Comparison of ENCODE assay signal across 38 cellular contexts in genomic region chr14:105442834-105443233, GRCh38. TPM values are rescaled to one million over a fixed set of nuclear protein-coding genes. Genes with fewer than 3 reads are reported as not detected.
"Had no signal": no experiment of that assay in that cellular context is flagged by ENCODE, and none has a peak within 500 bp of the region (broad histone marks: within the 10 kb centered on the region; RNA-seq: fewer than 3 reads in every experiment).

No MANE protein-coding gene starts in this region.

- H3K4me1 Mint-ChIP-seq: activated CD4-positive, alpha-beta memory T cell treated with anti-CD3 and anti-CD28 coated beads, Interleukin-2, amount 10 ng/mL, durations not matched to agents 7 days and 5 days; activated CD8-positive, alpha-beta memory T cell treated with anti-CD3 and anti-CD28 coated beads, Interleukin-2, amount 10 ng/mL, durations not matched to agents 7 days and 5 days; activated naive CD8-positive, alpha-beta T cell treated with anti-CD3 and anti-CD28 coated beads for 36 hours; activated T-helper 17 cell treated with anti-CD3 and anti-CD28 coated beads, Interleukin-2, amount 50 U/mL, for 72 hours had no signal

- H3K4me3 ChIP-seq: Peyer's patch had no signal

- H3K9ac ChIP-seq: KMS-11 had no signal

- H3K27ac Mint-ChIP-seq: activated CD4-positive, alpha-beta memory T cell treated with anti-CD3 and anti-CD28 coated beads, Interleukin-2, amount 10 ng/mL, durations not matched to agents 7 days and 5 days; activated CD8-positive, alpha-beta memory T cell treated with anti-CD3 and anti-CD28 coated beads, Interleukin-2, amount 10 ng/mL, durations not matched to agents 7 days and 5 days; activated naive CD8-positive, alpha-beta T cell treated with anti-CD3 and anti-CD28 coated beads for 36 hours; activated T-cell treated with anti-CD3 and anti-CD28 coated beads, Interleukin-2, amount 50 U/mL, for 72 hours had no signal

- ATAC-seq: activated CD8-positive, alpha-beta memory T cell treated with anti-CD3 and anti-CD28 coated beads, Interleukin-2, amount 10 ng/mL, durations not matched to agents 7 days and 5 days; activated T-cell treated with anti-CD3 and anti-CD28 coated beads, Interleukin-2, amount 50 U/mL, for 72 hours; activated T-helper 17 cell treated with anti-CD3 and anti-CD28 coated beads, Interleukin-2, amount 50 U/mL, for 72 hours; PC-3 had no signal

- H3K4me3 Mint-ChIP-seq: activated CD4-positive, alpha-beta memory T cell treated with anti-CD3 and anti-CD28 coated beads, Interleukin-2, amount 10 ng/mL, durations not matched to agents 7 days and 5 days; activated CD8-positive, alpha-beta memory T cell treated with anti-CD3 and anti-CD28 coated beads, Interleukin-2, amount 10 ng/mL, durations not matched to agents 7 days and 5 days; activated naive CD8-positive, alpha-beta T cell treated with anti-CD3 and anti-CD28 coated beads for 36 hours; activated T-cell treated with anti-CD3 and anti-CD28 coated beads, Interleukin-2, amount 50 U/mL, for 72 hours; activated T-helper 17 cell treated with anti-CD3 and anti-CD28 coated beads, Interleukin-2, amount 50 U/mL, for 72 hours had no signal

- H3K9me3 ChIP-seq: Peyer's patch had no signal

- H3K27me3 Mint-ChIP-seq: activated CD4-positive, alpha-beta memory T cell treated with anti-CD3 and anti-CD28 coated beads, Interleukin-2, amount 10 ng/mL, durations not matched to agents 7 days and 5 days; activated CD8-positive, alpha-beta memory T cell treated with anti-CD3 and anti-CD28 coated beads, Interleukin-2, amount 10 ng/mL, durations not matched to agents 7 days and 5 days; activated naive CD8-positive, alpha-beta T cell treated with anti-CD3 and anti-CD28 coated beads for 36 hours; activated T-helper 17 cell treated with anti-CD3 and anti-CD28 coated beads, Interleukin-2, amount 50 U/mL, for 72 hours had no signal

- H3K9me3 Mint-ChIP-seq: activated CD4-positive, alpha-beta memory T cell treated with anti-CD3 and anti-CD28 coated beads, Interleukin-2, amount 10 ng/mL, durations not matched to agents 7 days and 5 days; activated naive CD8-positive, alpha-beta T cell treated with anti-CD3 and anti-CD28 coated beads for 36 hours; activated T-cell treated with anti-CD3 and anti-CD28 coated beads, Interleukin-2, amount 50 U/mL, for 72 hours; activated T-helper 17 cell treated with anti-CD3 and anti-CD28 coated beads, Interleukin-2, amount 50 U/mL, for 72 hours had no signal

- H3K27me3 ChIP-seq: brain microvascular endothelial cell, Peyer's patch had no signal

- H3K27ac ChIP-seq: brain microvascular endothelial cell, KMS-11, Peyer's patch, WERI-Rb-1 had no signal

- H3K4me1 ChIP-seq: Peyer's patch had no signal

- DNase-seq: activated CD4-positive, alpha-beta memory T cell treated with anti-CD3 and anti-CD28 coated beads, Interleukin-2, amount 10 ng/mL, durations not matched to agents 7 days and 5 days; activated CD4-positive, alpha-beta T cell treated with anti-CD3 and anti-CD28 coated beads for 1 hour; activated CD4-positive, alpha-beta T cell treated with anti-CD3 and anti-CD28 coated beads for 48 hours; activated CD4-positive, CD25-positive, alpha-beta regulatory T cell; activated CD8-positive, alpha-beta memory T cell treated with anti-CD3 and anti-CD28 coated beads for 24 hours; activated CD8-positive, alpha-beta memory T cell treated with anti-CD3 and anti-CD28 coated beads, Interleukin-2, amount 10 ng/mL, durations not matched to agents 7 days and 5 days; activated CD8-positive, alpha-beta memory T cell treated with anti-CD3 and anti-CD28 coated beads, Interleukin-2, amount 50 U/mL, for 48 hours; activated effector memory CD4-positive, alpha-beta T cell treated with anti-CD3 and anti-CD28 coated beads, Interleukin-2, amount 50 U/mL, for 16 hours; activated naive CD4-positive, alpha-beta T cell; activated naive CD4-positive, alpha-beta T cell treated with anti-CD3 and anti-CD28 coated beads, Interleukin-2, amount 50 U/mL, for 16 hours; activated naive CD8-positive, alpha-beta T cell treated with anti-CD3 and anti-CD28 coated beads for 36 hours; activated T-cell treated with anti-CD3 and anti-CD28 coated beads, Interleukin-2, amount 50 U/mL, for 72 hours; amniotic stem cell; aorta; brain microvascular endothelial cell; MM.1S; MV-4-11; NCI-H1092; NCI-H1436 treated with DMSO at 0.1 percent for 48 hours; NCI-H187; NCI-H2029 treated with DMSO at 0.1 percent for 48 hours; NCI-H2107; NCI-H2171; NCI-H510A; NCI-H526; NCI-H748 treated with DMSO at 0.1 percent for 48 hours; NK-92 treated with Interleukin-12 subunit alpha and Interleukin-12 subunit beta, amount 100 ng/mL, for 24 hours; PC-3; Peyer's patch; Right ventricle myocardium superior; RPMI8226; SW 1271; T-helper 2 cell; T-helper 9 cell; WERI-Rb-1 had no signal

RNA-seq across cellular contexts. Expression of gene CRIP1, which starts 43.9 kb away (rescaled TPM):
- total RNA-seq: LHCN-M2 had no signal
